Comparison of ENCODE assay signal across 1 cellular context in genomic region chr19:6788896-6789295, GRCh38.
A peak's percentile ranks its signal among the peaks of the same experiment; 100 is the strongest.
TF ChIP-seq lines count a peak whose summit lies in the region.

No MANE protein-coding gene starts in this region.

TF ChIP-seq in HEK293, 187 proteins besides CTCF, POLR2A, EP300 and RAD21:
- TF ChIP-seq PRDM10 (tag by site-specific recombination; IDR thresholded peaks at IDR 0.05) (peak; percentile 77), ZNF239 (tag by site-specific recombination; IDR thresholded peaks at IDR 0.05) (no peak)
